21 cellular contexts compared by ENCODE assay signal in the genomic region with DNA sequence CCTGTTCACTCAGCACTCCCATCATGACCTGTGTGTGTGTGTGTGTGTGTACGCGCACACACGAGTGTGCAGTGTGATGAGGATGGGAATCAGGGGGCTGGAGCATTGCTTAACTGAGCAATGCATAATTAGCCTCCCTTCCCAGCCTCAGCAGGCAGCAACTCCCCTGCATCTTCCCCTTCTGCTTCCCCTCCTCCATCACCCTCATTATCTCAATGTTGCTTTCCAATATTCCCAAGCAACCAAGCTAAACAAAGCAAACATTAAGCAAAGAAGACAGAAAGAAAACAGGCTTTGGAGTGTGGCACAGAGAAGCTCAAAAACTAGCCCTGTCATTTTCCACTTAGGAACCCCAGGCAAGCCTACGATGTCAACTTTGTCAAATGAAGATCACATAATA.
A peak's percentile ranks its signal among the peaks of the same experiment; 100 is the strongest.
DNase-seq lines count a peak whose midpoint lies in the region; ATAC-seq and TF ChIP-seq lines count a peak whose summit lies in the region.
"Had no signal": no experiment of that assay in that cellular context is flagged by ENCODE, and none has a peak within 500 bp of the region (broad histone marks: within the 10 kb centered on the region; RNA-seq: fewer than 3 reads in every experiment).

No MANE protein-coding gene starts in this region.

- peaks cover 11% of the 10 kb centered on the region for H3K36me3 Mint-ChIP-seq in progenitor cell of endocrine pancreas (ENCODE audit: insufficient read depth)
- H3K36me3 Mint-ChIP-seq in effector memory CD8-positive, alpha-beta T cell (ENCODE audit: insufficient read depth): no peaks in the 10 kb centered on the region

- TF ChIP-seq CTCF in progenitor cell of endocrine pancreas (IDR thresholded peaks at IDR 0.05; ENCODE audit: unreplicated experiment): no peak

- peak overlapping the region; percentile 91 for H3K27ac Mint-ChIP-seq in progenitor cell of endocrine pancreas
- H3K27ac Mint-ChIP-seq in effector memory CD8-positive, alpha-beta T cell: no peak overlapping the region
- H3K27ac Mint-ChIP-seq: stimulated activated naive CD8-positive, alpha-beta T cell treated with anti-CD3 and anti-CD28 coated beads, Interleukin-15, Interleukin-2, amounts not matched to agents 100 ng/mL and 50 ng/mL, for 24 hours had no signal

- no peak for ATAC-seq in effector memory CD8-positive, alpha-beta T cell (replicated peaks)
- ATAC-seq: gastroesophageal sphincter, GM12878 had no signal

- peaks cover 45% of the 10 kb centered on the region for H3K4me1 Mint-ChIP-seq in progenitor cell of endocrine pancreas (ENCODE audit: low read depth)
- no peaks in the 10 kb centered on the region for H3K4me1 Mint-ChIP-seq in effector memory CD8-positive, alpha-beta T cell (ENCODE audit: low read depth in 2 of 2)

- DNase-seq in DMS53 (lab: John Stamatoyannopoulos, UW): peak; percentile 59
- no peak for DNase-seq in DMS53 treated with DMSO at 0.1 percent for 48 hours (lab: John Stamatoyannopoulos, UW; ENCODE audit: unreplicated experiment)
- DNase-seq in NCI-H2227 (lab: John Stamatoyannopoulos, UW; ENCODE audit: unreplicated experiment): peak; percentile 59
- peak; percentile 81 for DNase-seq in left kidney (ENCODE audit: low read depth, low spot score)
- DNase-seq in progenitor cell of endocrine pancreas (ENCODE audit: low spot score, unreplicated experiment): no peak
- no peak for DNase-seq in AML-193 (lab: John Stamatoyannopoulos, UW)
- no peak for DNase-seq in effector memory CD8-positive, alpha-beta T cell
- DNase-seq in Ammon's horn (ENCODE audit: low spot score): no peak
- DNase-seq: activated CD4-positive, alpha-beta T cell treated with anti-CD3 and anti-CD28 coated beads, Interleukin-2, amount 50 U/mL, for 1 hour; activated naive CD4-positive, alpha-beta T cell treated with Interleukin-2 at 50 U/mL for 16 hours; anterior cingulate cortex; BE2C; effector CD4-positive, alpha-beta T cell; left ventricle myocardium inferior; NCI-H146; NCI-H446 treated with DMSO at 0.1 percent for 48 hours; SHP77; upper lobe of left lung had no signal

- H3K27me3 Mint-ChIP-seq in progenitor cell of endocrine pancreas: no peaks in the 10 kb centered on the region
- peaks cover 18 to 35% of the 10 kb centered on the region in 2 donors for H3K27me3 Mint-ChIP-seq in effector memory CD8-positive, alpha-beta T cell
- H3K27me3 Mint-ChIP-seq: stimulated activated naive CD8-positive, alpha-beta T cell treated with anti-CD3 and anti-CD28 coated beads, Interleukin-15, Interleukin-2, amounts not matched to agents 100 ng/mL and 50 ng/mL, for 24 hours had no signal

- no peaks in the 10 kb centered on the region for H3K9me3 Mint-ChIP-seq in progenitor cell of endocrine pancreas (ENCODE audit: low read depth)
- no peaks in the 10 kb centered on the region for H3K9me3 Mint-ChIP-seq in effector memory CD8-positive, alpha-beta T cell
- H3K9me3 Mint-ChIP-seq: stimulated activated naive CD8-positive, alpha-beta T cell treated with anti-CD3 and anti-CD28 coated beads, Interleukin-15, Interleukin-2, amounts not matched to agents 100 ng/mL and 50 ng/mL, for 24 hours had no signal

- H3K4me3 Mint-ChIP-seq in progenitor cell of endocrine pancreas (ENCODE audit: low read depth): no peak overlapping the region
- H3K4me3 Mint-ChIP-seq in effector memory CD8-positive, alpha-beta T cell: no peak overlapping the region
- H3K4me3 Mint-ChIP-seq: stimulated activated naive CD8-positive, alpha-beta T cell treated with anti-CD3 and anti-CD28 coated beads, Interleukin-15, Interleukin-2, amounts not matched to agents 100 ng/mL and 50 ng/mL, for 24 hours had no signal

Comparison
In these comparisons a context has a peak if more than half of its experiments do, and no peak if none do; other contexts are left out.
1. DNase-seq: peak in DMS53 (single experiment), NCI-H2227 (single experiment) and left kidney (single experiment); none in DMS53 treated with DMSO at 0.1 percent for 48 hours (single experiment), progenitor cell of endocrine pancreas (single experiment), AML-193 (0 of 2), effector memory CD8-positive, alpha-beta T cell (0 of 3) and Ammon's horn (single experiment).